ENCODE assay signal across 18 cellular contexts in genomic region chr5:112967520-112968083, GRCh38. TPM values are rescaled to one million over a fixed set of nuclear protein-coding genes. Genes with fewer than 3 reads are reported as not detected.
DNase-seq lines count a peak whose midpoint lies in the region; ATAC-seq, FAIRE-seq and TF ChIP-seq lines count a peak whose summit lies in the region.
"Had no signal": no experiment of that assay in that cellular context is flagged by ENCODE, and none has a peak within 500 bp of the region (broad histone marks: within the 10 kb centered on the region; RNA-seq: fewer than 3 reads in every experiment).

No MANE protein-coding gene starts in this region.

- H2AK9ac ChIP-seq in IMR-90 (replicated peaks; ENCODE audit: low read depth, low read length, poor library complexity) = no peak overlapping the region

- CTCF ChIA-PET in A549 (lab: Yijun Ruan, JAX) (interaction anchor here (2.6 to 5.3 kb wide), 2 partner anchors 10 to 46 kb away, joined by 9 to 23 read pairs; partner anchors contain the start of gene REEP5), IMR-90 (lab: Yijun Ruan, JAX) (no interaction called here)
- CTCF ChIA-PET in activated CD8-positive, alpha-beta memory T cell treated with anti-CD3 and anti-CD28 coated beads, Interleukin-2, amount 10 ng/mL, durations not matched to agents 7 days and 5 days (lab: Charles Lee) = interaction anchor here (1.0 to 4.1 kb wide), 5 partner anchors 9 to 119 kb away, joined by 3 to 15 read pairs (median 4); partner anchors contain the start of genes DCP2 and REEP5

- H3K36me3 ChIP-seq in IMR-90 (ENCODE audit: control insufficient read depth, insufficient read depth, low read length) = no peaks in the 10 kb centered on the region
- H3K36me3 ChIP-seq in hepatocyte (replicated peaks; ENCODE audit: insufficient read depth, low read depth) = no peaks in the 10 kb centered on the region

- peak overlapping the region; percentile 97 for H2BK20ac ChIP-seq in IMR-90 (ENCODE audit: low read depth, low read length)

- TF ChIP-seq POLR2A in A549 (IDR thresholded peaks at IDR 0.05; ENCODE audit: low read length) (no peak), IMR-90 (IDR thresholded peaks at IDR 0.05; ENCODE audit: low read depth, low read length) (no peak)

- H2BK15ac ChIP-seq in IMR-90 (ENCODE audit: low read depth, low read length) = peak overlapping the region; percentile 78; the same call in 2 of the 3 replicates

- no peak for TF ChIP-seq RAD21 in A549 (conservative IDR thresholded peaks at IDR 0.05 in 1 of 2, IDR thresholded peaks at IDR 0.05 in 1 of 2)
- TF ChIP-seq RAD21 in IMR-90 (IDR thresholded peaks at IDR 0.05; ENCODE audit: low read length) = no peak

- no peak for TF ChIP-seq CTCF in A549 (IDR thresholded peaks at IDR 0.05)
- no peak for TF ChIP-seq CTCF in IMR-90 (conservative IDR thresholded peaks at IDR 0.05; ENCODE audit: low read depth, low read length)
- no peak for TF ChIP-seq CTCF in hepatocyte (IDR thresholded peaks at IDR 0.05; ENCODE audit: poor library complexity)

- peak overlapping the region; percentile 87 for H2BK5ac ChIP-seq in IMR-90 (ENCODE audit: low read depth, low read length, poor library complexity, severe bottlenecking)

- no peak for FAIRE-seq in A549 (lab: Jason Lieb, UNC)
- FAIRE-seq: GM12892, GM19239 had no signal

- H3K9me3 ChIP-seq in A549 (no peaks in the 10 kb centered on the region), IMR-90 (ENCODE audit: control insufficient read depth, insufficient read depth, low read length) (no peaks in the 10 kb centered on the region), T-helper 17 cell (ENCODE audit: control insufficient read depth, low read length, poor library complexity, severe bottlenecking) (no peaks in the 10 kb centered on the region), hepatocyte (ENCODE audit: low read depth) (no peaks in the 10 kb centered on the region)

- no peak overlapping the region for H3K9ac ChIP-seq in IMR-90 (ENCODE audit: low read depth, low read length)

- no peaks in the 10 kb centered on the region for H3K9me3 Mint-ChIP-seq in activated CD8-positive, alpha-beta memory T cell treated with anti-CD3 and anti-CD28 coated beads, Interleukin-2, amount 10 ng/mL, durations not matched to agents 7 days and 5 days (ENCODE audit: low read depth)
- H3K9me3 Mint-ChIP-seq: CD4-positive, alpha-beta memory T cell; HFFc6 had no signal

- BruUV-seq in IMR-90 (replicated peaks; lab: Mats Ljungman, UMichigan) = no TSS peak

- H3K4me1 ChIP-seq in A549 (peaks cover 36% of the 10 kb centered on the region), IMR-90 (ENCODE audit: control insufficient read depth, insufficient read depth, low read length) (peaks cover 18% of the 10 kb centered on the region), hepatocyte (ENCODE audit: insufficient read depth) (peaks cover 22% of the 10 kb centered on the region)

- DNase-seq in A549 (ENCODE audit: low read depth in 1 of 2, low spot score in 1 of 2) = no peak
- no peak for DNase-seq in IMR-90
- DNase-seq in T-helper 17 cell = no peak
- DNase-seq in hepatocyte (ENCODE audit: low spot score) = no peak
- no peak for DNase-seq in NCI-H1417 treated with DMSO at 0.1 percent for 48 hours (lab: John Stamatoyannopoulos, UW)
- DNase-seq in inferior parietal cortex (ENCODE audit: extremely low spot score) = no peak
- DNase-seq in activated CD8-positive, alpha-beta memory T cell treated with anti-CD3 and anti-CD28 coated beads, Interleukin-2, amount 10 ng/mL, durations not matched to agents 7 days and 5 days = no peak
- DNase-seq: C1 segment of cervical spinal cord; CD4-positive, alpha-beta memory T cell; DND-41; GDM1; HCEC 1CT; HFFc6 had no signal

- H3K27ac ChIP-seq in A549 = peak overlapping the region; percentile 68 to 82; a peak in 5 of 6 replicates
- no peak overlapping the region for H3K27ac ChIP-seq in IMR-90 (ENCODE audit: insufficient read depth, low read length)
- peak overlapping the region; percentile 87 for H3K27ac ChIP-seq in hepatocyte
- H3K27ac ChIP-seq: HL-60 had no signal

- H2AFZ ChIP-seq in IMR-90 (replicated peaks; ENCODE audit: low read length, poor library complexity) = no peak overlapping the region
- H2AFZ ChIP-seq in hepatocyte = peak overlapping the region; percentile 17

- H3K18ac ChIP-seq in IMR-90 (ENCODE audit: low read depth, low read length) = peak overlapping the region; percentile 76; the same call in 1 of the 2 replicates

- no peak for ATAC-seq in A549
- ATAC-seq in IMR-90 (ENCODE audit: low read depth) = no peak
- no peak for ATAC-seq in T-helper 17 cell
- ATAC-seq in GM19035 (IDR thresholded peaks at IDR 0.05; ENCODE audit: unreplicated experiment) = no peak
- ATAC-seq in activated CD8-positive, alpha-beta memory T cell treated with anti-CD3 and anti-CD28 coated beads, Interleukin-2, amount 10 ng/mL, durations not matched to agents 7 days and 5 days = no peak

- no peak overlapping the region for H3K4me3 ChIP-seq in A549
- H3K4me3 ChIP-seq in IMR-90 (ENCODE audit: insufficient read depth, low read depth, low read length) = no peak overlapping the region
- no peak overlapping the region for H3K4me3 ChIP-seq in hepatocyte

- dilution Hi-C loops in IMR-90 (cut with HindIII; ENCODE audit: low sequenced_read_pairs, unreplicated experiment) = no loop called here

- peak overlapping the region; percentile 68; the same call in 1 of the 2 replicates for H3K4ac ChIP-seq in IMR-90 (ENCODE audit: low read depth, low read length)

- peak overlapping the region; percentile 82 for H4K91ac ChIP-seq in IMR-90 (ENCODE audit: insufficient read depth, low read depth, low read length)

- H3K79me1 ChIP-seq in IMR-90 (ENCODE audit: low read depth in 1 of 2, low read length in 2 of 2) = peaks cover 0 to 5% of the 10 kb centered on the region in 2 experiments; a peak in 1 of 4 replicates

- intact Hi-C loops in IMR-90 (cut with micrococcal nuclease) = loop anchor here (10.0 kb wide), 1 partner anchor 183 kb away; no protein-coding TSS in a partner anchor

- peak overlapping the region; percentile 67 for H3K27ac Mint-ChIP-seq in T-helper 17 cell
- H3K27ac Mint-ChIP-seq in activated CD8-positive, alpha-beta memory T cell treated with anti-CD3 and anti-CD28 coated beads, Interleukin-2, amount 10 ng/mL, durations not matched to agents 7 days and 5 days = no peak overlapping the region
- H3K27ac Mint-ChIP-seq: B cell, HFFc6 had no signal

- H3K36me3 Mint-ChIP-seq in T-helper 17 cell (ENCODE audit: low read depth) = no peaks in the 10 kb centered on the region
- peaks cover 2% of the 10 kb centered on the region for H3K36me3 Mint-ChIP-seq in activated CD8-positive, alpha-beta memory T cell treated with anti-CD3 and anti-CD28 coated beads, Interleukin-2, amount 10 ng/mL, durations not matched to agents 7 days and 5 days
- H3K36me3 Mint-ChIP-seq: CD4-positive, alpha-beta memory T cell had no signal

- peaks cover 14% of the 10 kb centered on the region for H3K9me1 ChIP-seq in IMR-90 (ENCODE audit: insufficient read depth, low read length)

- peak overlapping the region; percentile 84; the same call in 1 of the 2 replicates for H4K5ac ChIP-seq in IMR-90 (ENCODE audit: low read depth, low read length)

- no peaks in the 10 kb centered on the region for H3K79me2 ChIP-seq in hepatocyte

- in situ Hi-C loops in IMR-90 (cut with MboI; ENCODE audit: low sequenced_read_pairs) = loop anchor here (25.0 kb wide), 1 partner anchor 405 kb away; no protein-coding TSS in a partner anchor

- POLR2A ChIA-PET in A549 (lab: Yijun Ruan, JAX) = interaction anchor here (1.9 kb wide), 1 partner anchor 9 kb away, joined by 8 read pairs; the partner anchor contains the start of gene DCP2
- POLR2A ChIA-PET in IMR-90 (lab: Charles Lee; ENCODE audit: unreplicated experiment) = interaction anchor here (1.3 kb wide), 1 partner anchor 9 kb away, joined by 5 read pairs; the partner anchor contains the start of gene DCP2

- TF ChIP-seq EP300 in A549 (IDR thresholded peaks at IDR 0.05) = no peak

- H3K27me3 ChIP-seq in IMR-90 (ENCODE audit: control insufficient read depth, insufficient read depth, low read length) (no peaks in the 10 kb centered on the region), hepatocyte (no peaks in the 10 kb centered on the region)

- peak overlapping the region; percentile 9 for H2AK5ac ChIP-seq in IMR-90 (ENCODE audit: low read depth, low read length)

- H4K20me1 ChIP-seq in IMR-90 (ENCODE audit: insufficient read depth, low read length) = peaks cover 7% of the 10 kb centered on the region; the same call in 1 of the 2 replicates
- H4K20me1 ChIP-seq in hepatocyte (ENCODE audit: insufficient read depth, poor library complexity, severe bottlenecking) = no peaks in the 10 kb centered on the region

- no peaks in the 10 kb centered on the region for H3K27me3 Mint-ChIP-seq in T-helper 17 cell
- no peaks in the 10 kb centered on the region for H3K27me3 Mint-ChIP-seq in activated CD8-positive, alpha-beta memory T cell treated with anti-CD3 and anti-CD28 coated beads, Interleukin-2, amount 10 ng/mL, durations not matched to agents 7 days and 5 days
- H3K27me3 Mint-ChIP-seq: B cell; CD4-positive, alpha-beta memory T cell had no signal

- peaks cover 13% of the 10 kb centered on the region for H3K4me1 Mint-ChIP-seq in T-helper 17 cell
- peaks cover 45% of the 10 kb centered on the region for H3K4me1 Mint-ChIP-seq in activated CD8-positive, alpha-beta memory T cell treated with anti-CD3 and anti-CD28 coated beads, Interleukin-2, amount 10 ng/mL, durations not matched to agents 7 days and 5 days

- no peak overlapping the region for H3K4me3 Mint-ChIP-seq in T-helper 17 cell
- no peak overlapping the region for H3K4me3 Mint-ChIP-seq in activated CD8-positive, alpha-beta memory T cell treated with anti-CD3 and anti-CD28 coated beads, Interleukin-2, amount 10 ng/mL, durations not matched to agents 7 days and 5 days
- H3K4me3 Mint-ChIP-seq: B cell; CD4-positive, alpha-beta memory T cell; HFFc6 had no signal

- peak overlapping the region in 1 of 2 experiments; percentile 51; a peak in 1 of 4 replicates for H4K8ac ChIP-seq in IMR-90 (ENCODE audit: low read depth in 2 of 2, low read length in 2 of 2)

- H2BK120ac ChIP-seq in IMR-90 (ENCODE audit: low read depth, low read length) = peak overlapping the region; percentile 98

- no peaks in the 10 kb centered on the region for H3K9me2 ChIP-seq in hepatocyte (replicated peaks; ENCODE audit: insufficient read depth)

- H3K56ac ChIP-seq in IMR-90 (ENCODE audit: extremely low read depth, insufficient read depth, low read length) = no peak overlapping the region

- no peak overlapping the region for H3K23ac ChIP-seq in IMR-90 (ENCODE audit: low read depth, low read length)

- peak overlapping the region; percentile 33; the same call in 1 of the 2 replicates for H3K14ac ChIP-seq in IMR-90 (replicated peaks; ENCODE audit: low read depth, low read length)

- 91% methylated on average over 6 of the region's 6 CpGs for WGBS in A549 (ENCODE audit: missing lambda C conversion rate)
- no CpG with 5 or more reads among the region's 6 CpGs for WGBS in IMR-90 (ENCODE audit: extremely low coverage in 2 of 2, insufficient read length in 1 of 2), 2 experiments
- WGBS in hepatocyte (ENCODE audit: low lambda C conversion rate, missing lambda C conversion rate) = 95% methylated on average over 6 of the region's 6 CpGs

- H3K4me2 ChIP-seq in A549 = no peak overlapping the region; the same call in 2 of the 3 replicates
- H3K4me2 ChIP-seq in IMR-90 (ENCODE audit: low read depth, low read length) = no peak overlapping the region
- H3K4me2 ChIP-seq in hepatocyte = no peak overlapping the region

RNA-seq across cellular contexts. Expression of gene DCP2, which starts 9.0 kb away (rescaled TPM):
- 16.1 and 18.5 TPM in 2 replicates for polyA plus RNA-seq in A549 (2011; rRNA removed)
- 6.6 and 7.4 TPM in 2 replicates for polyA plus RNA-seq in A549 (2012; cell fraction: cytosol; rRNA removed)
- polyA plus RNA-seq in A549 (2012; cell fraction: nucleus; rRNA removed) = 1.9 and 4.0 TPM in 2 replicates
- polyA plus RNA-seq in A549 (2017; fragmentation: RNase III; extraction: RNeasy Plus Mini Kit Qiagen cat#74134 plus additional on column Dnase treatment) = 7.2 to 8.0 TPM (median 7.8 TPM) in 3 replicates
- 21.8 and 22.6 TPM in 2 replicates for polyA minus RNA-seq in A549 (2011; rRNA and poly(A)+ RNA removed)
- 18.6 and 30.6 TPM in 2 replicates for total RNA-seq in IMR-90 (2012; rRNA removed)
- 6.2 and 6.9 TPM in 2 replicates for polyA plus RNA-seq in IMR-90 (2012; rRNA removed)
- 1.2 and 3.6 TPM in 2 replicates for polyA plus RNA-seq in IMR-90 (2012; cell fraction: cytosol; rRNA removed)
- 3.2 and 4.9 TPM in 2 replicates for polyA plus RNA-seq in IMR-90 (2012; cell fraction: nucleus; rRNA removed; ENCODE audit: low replicate concordance)
- 10 to 100 TPM; 80.0 to 83.6 TPM for total RNA-seq in T-helper 17 cell
- total RNA-seq in hepatocyte = 39.2 and 41.9 TPM in 2 replicates
- polyA plus RNA-seq in hepatocyte = 8.8 and 20.5 TPM in 2 replicates
- total RNA-seq in activated CD8-positive, alpha-beta memory T cell treated with anti-CD3 and anti-CD28 coated beads, Interleukin-2, amount 10 ng/mL, durations not matched to agents 7 days and 5 days = 100 to 1,000 TPM in 1 of 2 experiments, 10 to 100 TPM in 1; 90.4 to 108 TPM

RNA-seq across cellular contexts. Expression of gene REEP5, which starts 45.6 kb away (rescaled TPM):
- polyA plus RNA-seq in A549 (2011; rRNA removed) (164 and 208 TPM in 2 replicates), A549 (2017; fragmentation: RNase III; extraction: RNeasy Plus Mini Kit Qiagen cat#74134 plus additional on column Dnase treatment) (123 to 139 TPM (median 134 TPM) in 3 replicates), IMR-90 (2012; rRNA removed) (82.0 and 138 TPM in 2 replicates), hepatocyte (199 and 208 TPM in 2 replicates)
- 157 and 170 TPM in 2 replicates for polyA plus RNA-seq in A549 (2012; cell fraction: cytosol; rRNA removed)
- polyA plus RNA-seq in A549 (2012; cell fraction: nucleus; rRNA removed) = 36.4 and 53.7 TPM in 2 replicates
- polyA minus RNA-seq in A549 (2011; rRNA and poly(A)+ RNA removed) = 195 and 198 TPM in 2 replicates
- total RNA-seq in IMR-90 (2012; rRNA removed) (49.3 and 70.3 TPM in 2 replicates), T-helper 17 cell (10 to 100 TPM; 38.1 to 46.5 TPM), hepatocyte (57.3 and 63.6 TPM in 2 replicates)
- polyA plus RNA-seq in IMR-90 (2012; cell fraction: cytosol; rRNA removed) = 66.1 and 66.5 TPM in 2 replicates
- 16.5 and 39.0 TPM in 2 replicates for polyA plus RNA-seq in IMR-90 (2012; cell fraction: nucleus; rRNA removed; ENCODE audit: low replicate concordance)
- total RNA-seq in activated CD8-positive, alpha-beta memory T cell treated with anti-CD3 and anti-CD28 coated beads, Interleukin-2, amount 10 ng/mL, durations not matched to agents 7 days and 5 days = 10 to 100 TPM; 91.0 to 97.0 TPM
